In genomic region chr3:44712455-44713075, GRCh38 we compare ENCODE assay signal across 8 cellular contexts. TPM values are rescaled to one million over a fixed set of nuclear protein-coding genes. Genes with fewer than 3 reads are reported as not detected.
DNase-seq lines count a peak whose midpoint lies in the region; ATAC-seq and TF ChIP-seq lines count a peak whose summit lies in the region.

Gene ZNF502 (plus strand): TSS chr3:44712660. CDS start chr3:44720262, 7,602 bp downstream.

- H3K4me1 Mint-ChIP-seq in activated CD4-positive, alpha-beta memory T cell treated with anti-CD3 and anti-CD28 coated beads, Interleukin-2, amount 10 ng/mL, durations not matched to agents 7 days and 5 days = peaks cover 9% of the 10 kb centered on the region

- peaks cover 49% of the 10 kb centered on the region for H3K9me3 Mint-ChIP-seq in activated CD4-positive, alpha-beta memory T cell treated with anti-CD3 and anti-CD28 coated beads, Interleukin-2, amount 10 ng/mL, durations not matched to agents 7 days and 5 days

- H3K4me3 Mint-ChIP-seq in activated CD4-positive, alpha-beta memory T cell treated with anti-CD3 and anti-CD28 coated beads, Interleukin-2, amount 10 ng/mL, durations not matched to agents 7 days and 5 days = peak within 1 kb of the TSS; percentile 71

- CTCF ChIA-PET in activated CD4-positive, alpha-beta memory T cell treated with anti-CD3 and anti-CD28 coated beads, Interleukin-2, amount 10 ng/mL, durations not matched to agents 7 days and 5 days (lab: Charles Lee) = no interaction called here

- H3K4me3 ChIP-seq in dorsolateral prefrontal cortex = peak within 1 kb of the TSS; percentile 54 to 99 (median 84)

- H3K27ac Mint-ChIP-seq in activated CD4-positive, alpha-beta memory T cell treated with anti-CD3 and anti-CD28 coated beads, Interleukin-2, amount 10 ng/mL, durations not matched to agents 7 days and 5 days = no peak within 1 kb of the TSS

- H3K27me3 Mint-ChIP-seq in activated CD4-positive, alpha-beta memory T cell treated with anti-CD3 and anti-CD28 coated beads, Interleukin-2, amount 10 ng/mL, durations not matched to agents 7 days and 5 days = no peaks in the 10 kb centered on the region

- peak within 1 kb of the TSS in 26 of 59 donors; percentile 1 to 81 (median 50) for H3K27ac ChIP-seq in dorsolateral prefrontal cortex

- TF ChIP-seq CTCF in dorsolateral prefrontal cortex (IDR thresholded peaks at IDR 0.05 in 54 of 56, conservative IDR thresholded peaks at IDR 0.05 in 2 of 56; ENCODE audit: low read depth in 1 of 56, partially characterized antibody in 56 of 56) = peak in 51 of 56 donors; percentile 22 to 65 (median 44)

- POLR2A ChIA-PET in activated CD4-positive, alpha-beta memory T cell treated with anti-CD3 and anti-CD28 coated beads, Interleukin-2, amount 10 ng/mL, durations not matched to agents 7 days and 5 days (lab: Charles Lee) = interaction anchor here (0.7 to 2.0 kb wide), 4 partner anchors 17 to 87 kb away, joined by 3 to 12 read pairs (median 4); partner anchors contain the start of genes KIAA1143, KIF15 and ZNF501

- peak; percentile 99 for ATAC-seq in left lobe of liver
- ATAC-seq in HG02885 (IDR thresholded peaks at IDR 0.05; ENCODE audit: poor library complexity, unreplicated experiment) = no peak
- no peak for ATAC-seq in GM19452 (IDR thresholded peaks at IDR 0.05; ENCODE audit: unreplicated experiment)

- H3K27me3 ChIP-seq in dorsolateral prefrontal cortex = peaks cover 0 to 11% (median 0%) of the 10 kb centered on the region in 45 donors

- intact Hi-C loops in dorsolateral prefrontal cortex (cut with DNase I) = loop anchor here (1.0 to 5.0 kb wide), 3 partner anchors 17 to 200 kb away; partner anchors contain the start of genes KIAA1143 (in 2 of the 2), KIF15 (in 2 of the 2) and ZNF501 (in 2 of the 2)

- DNase-seq in DMS53 treated with DMSO at 0.1 percent for 48 hours (lab: John Stamatoyannopoulos, UW; ENCODE audit: unreplicated experiment) (peak; percentile 51), NCI-H2081 (lab: John Stamatoyannopoulos, UW) (peak; percentile 71 to 87), dorsolateral prefrontal cortex (peak; percentile 86 to 95 (median 92)), left lobe of liver (ENCODE audit: low spot score) (peak; percentile 92)
- DNase-seq in activated CD4-positive, alpha-beta memory T cell treated with anti-CD3 and anti-CD28 coated beads, Interleukin-2, amount 10 ng/mL, durations not matched to agents 7 days and 5 days = peak; percentile 37
- peak; percentile 15 to 46 for DNase-seq in stimulated activated CD4-positive, alpha-beta T cell treated with anti-CD3 and anti-CD28 coated beads, Interleukin-2, amount 100 ng/mL, for 48 hours

- H3K36me3 Mint-ChIP-seq in activated CD4-positive, alpha-beta memory T cell treated with anti-CD3 and anti-CD28 coated beads, Interleukin-2, amount 10 ng/mL, durations not matched to agents 7 days and 5 days (ENCODE audit: low read depth) = peaks cover 18% of the 10 kb centered on the region

RNA-seq across cellular contexts. Expression of gene ZNF502, which starts in this region (rescaled TPM):
- total RNA-seq in activated CD4-positive, alpha-beta memory T cell treated with anti-CD3 and anti-CD28 coated beads, Interleukin-2, amount 10 ng/mL, durations not matched to agents 7 days and 5 days = under 1 TPM; 0.86 to 0.95 TPM
- total RNA-seq in dorsolateral prefrontal cortex (1 to 10 TPM; 2.8 to 9.2 (median 5.1) TPM), left lobe of liver (1.8 TPM)

Comparison
In these comparisons a context has a peak if more than half of its experiments do, and no peak if none do; other contexts are left out.
1. Peak in DNase-seq in activated CD4-positive, alpha-beta memory T cell treated with anti-CD3 and anti-CD28 coated beads, Interleukin-2, amount 10 ng/mL, durations not matched to agents 7 days and 5 days; RNA of the gene not detected or under 1 TPM.
2. DNase-seq: peak in every context shown above with its lines; median percentile 92 in dorsolateral prefrontal cortex; 92 in left lobe of liver; 79 in NCI-H2081; 51 in DMS53 treated with DMSO at 0.1 percent for 48 hours; 37 in activated CD4-positive, alpha-beta memory T cell treated with anti-CD3 and anti-CD28 coated beads, Interleukin-2, amount 10 ng/mL, durations not matched to agents 7 days and 5 days; 30 in stimulated activated CD4-positive, alpha-beta T cell treated with anti-CD3 and anti-CD28 coated beads, Interleukin-2, amount 100 ng/mL, for 48 hours.